8 cellular contexts compared by ENCODE assay signal in the genomic region with DNA sequence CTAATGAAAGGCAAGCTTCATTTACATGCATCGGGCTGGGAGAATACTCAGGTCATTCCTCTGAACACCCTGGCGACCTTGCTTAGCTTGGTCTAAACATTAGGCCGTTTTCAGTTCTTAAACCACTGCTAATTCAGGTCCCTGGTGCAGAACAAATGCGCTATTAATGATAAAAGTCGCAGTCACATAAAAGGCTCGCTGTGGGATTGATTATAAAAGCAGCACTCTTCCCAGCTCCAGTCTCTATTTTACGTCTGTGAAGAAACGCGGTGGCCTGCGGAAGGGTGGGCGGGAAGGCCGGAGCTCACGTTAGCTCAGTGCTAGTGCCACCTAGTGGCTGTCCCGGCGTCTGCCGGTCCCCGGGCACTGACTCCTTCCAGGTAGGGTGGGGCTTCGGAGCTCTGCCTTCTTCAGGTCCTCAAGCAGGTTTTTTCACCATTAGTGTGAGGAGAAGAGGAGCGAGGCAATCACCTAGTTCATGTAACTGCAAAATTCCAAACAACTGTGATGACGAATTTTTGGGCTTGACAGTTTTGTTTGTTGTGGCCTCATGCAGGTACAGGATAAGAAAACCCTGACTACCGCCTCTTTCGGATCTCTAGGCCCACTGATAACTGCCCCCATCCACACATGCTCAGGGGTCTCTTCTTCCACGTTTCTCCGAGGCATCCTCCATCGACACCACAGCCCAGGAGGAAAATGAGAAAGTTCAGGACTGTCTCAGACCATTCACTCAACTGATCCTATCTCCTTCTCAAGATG.
A peak's percentile ranks its signal among the peaks of the same experiment; 100 is the strongest.
DNase-seq lines count a peak whose midpoint lies in the region; ATAC-seq and TF ChIP-seq lines count a peak whose summit lies in the region.

No MANE protein-coding gene starts in this region.

- POLR2A ChIA-PET in GM10248 (lab: Yijun Ruan, JAX): no interaction called here
- POLR2A ChIA-PET in naive thymus-derived CD4-positive, alpha-beta T cell (lab: Charles Lee): no interaction called here

- TF ChIP-seq POLR2A in esophagus squamous epithelium (IDR thresholded peaks at IDR 0.05): no peak

- peaks cover 0 to 27% (median 13%) of the 10 kb centered on the region in 11 donors for H3K9me3 Mint-ChIP-seq in naive thymus-derived CD4-positive, alpha-beta T cell
- no peaks in the 10 kb centered on the region for H3K9me3 Mint-ChIP-seq in stimulated activated effector memory CD8-positive, alpha-beta T cell treated with anti-CD3 and anti-CD28 coated beads, Interleukin-12 subunit alpha, Interleukin-12 subunit beta, amount 100 ng/mL, for 72 hours

- CTCF ChIA-PET in GM10248 (lab: Yijun Ruan, JAX): interaction anchor here (0.6 to 10.3 kb wide), 51 partner anchors 8 to 606 kb away, joined by 3 to 88 read pairs (median 4); a partner anchor contains a TSS
- CTCF ChIA-PET in naive thymus-derived CD4-positive, alpha-beta T cell (lab: Charles Lee): interaction anchor here (0.5 to 1.8 kb wide), 8 partner anchors 8 to 680 kb away, joined by 3 to 10 read pairs (median 4); no protein-coding TSS in a partner anchor

- H3K27ac Mint-ChIP-seq in naive thymus-derived CD4-positive, alpha-beta T cell: no peak overlapping the region
- H3K27ac Mint-ChIP-seq in stimulated activated effector memory CD8-positive, alpha-beta T cell treated with anti-CD3 and anti-CD28 coated beads, Interleukin-12 subunit alpha, Interleukin-12 subunit beta, amount 100 ng/mL, for 72 hours: peak overlapping the region; percentile 32

- H3K27me3 ChIP-seq in OCI-LY3 (ENCODE audit: low read depth, low read length): no peaks in the 10 kb centered on the region
- peaks cover 0 to 42% (median 0%) of the 10 kb centered on the region in 4 donors for H3K27me3 ChIP-seq in esophagus squamous epithelium
- no peaks in the 10 kb centered on the region for H3K27me3 ChIP-seq in naive thymus-derived CD4-positive, alpha-beta T cell (ENCODE audit: control insufficient read depth in 2 of 2, insufficient read depth in 2 of 2, low read length in 2 of 2)

- peak overlapping the region in 4 of 10 donors; percentile 41 to 67 (median 44) for H3K4me3 Mint-ChIP-seq in naive thymus-derived CD4-positive, alpha-beta T cell
- H3K4me3 Mint-ChIP-seq in stimulated activated effector memory CD8-positive, alpha-beta T cell treated with anti-CD3 and anti-CD28 coated beads, Interleukin-12 subunit alpha, Interleukin-12 subunit beta, amount 100 ng/mL, for 72 hours: no peak overlapping the region

- peaks cover 0 to 17% (median 7%) of the 10 kb centered on the region in 7 donors for H3K4me1 Mint-ChIP-seq in naive thymus-derived CD4-positive, alpha-beta T cell
- H3K4me1 Mint-ChIP-seq in stimulated activated effector memory CD8-positive, alpha-beta T cell treated with anti-CD3 and anti-CD28 coated beads, Interleukin-12 subunit alpha, Interleukin-12 subunit beta, amount 100 ng/mL, for 72 hours: peaks cover 7% of the 10 kb centered on the region

- peak overlapping the region; percentile 26; the same call in 1 of the 2 replicates for H3K9ac ChIP-seq in OCI-LY3 (ENCODE audit: low read length)

- ATAC-seq in HG03280 (IDR thresholded peaks at IDR 0.05; ENCODE audit: unreplicated experiment) (peak; percentile 72), HG02884 (IDR thresholded peaks at IDR 0.05; ENCODE audit: unreplicated experiment) (no peak)
- peak; percentile 84 for ATAC-seq in naive thymus-derived CD4-positive, alpha-beta T cell
- peak; percentile 88 for ATAC-seq in stimulated activated effector memory CD8-positive, alpha-beta T cell treated with anti-CD3 and anti-CD28 coated beads, Interleukin-12 subunit alpha, Interleukin-12 subunit beta, amount 100 ng/mL, for 72 hours

- H3K79me2 ChIP-seq in OCI-LY3 (ENCODE audit: low read length): no peaks in the 10 kb centered on the region

- peaks cover 0 to 14% (median 3%) of the 10 kb centered on the region in 5 donors for H3K36me3 Mint-ChIP-seq in naive thymus-derived CD4-positive, alpha-beta T cell
- no peaks in the 10 kb centered on the region for H3K36me3 Mint-ChIP-seq in stimulated activated effector memory CD8-positive, alpha-beta T cell treated with anti-CD3 and anti-CD28 coated beads, Interleukin-12 subunit alpha, Interleukin-12 subunit beta, amount 100 ng/mL, for 72 hours

- peak overlapping the region; percentile 76 for H2AFZ ChIP-seq in OCI-LY3 (ENCODE audit: low read depth, low read length)

- intact Hi-C loops in esophagus squamous epithelium (cut with DNase I): no loop called here
- intact Hi-C loops in naive thymus-derived CD4-positive, alpha-beta T cell (cut with micrococcal nuclease): loop anchor here (1.0 kb wide), 2 partner anchors 150 to 173 kb away; no protein-coding TSS in a partner anchor

- H3K36me3 ChIP-seq in OCI-LY3 (replicated peaks; ENCODE audit: low read depth, low read length) (peaks cover 5% of the 10 kb centered on the region), esophagus squamous epithelium (no peaks in the 10 kb centered on the region)
- H3K36me3 ChIP-seq in naive thymus-derived CD4-positive, alpha-beta T cell (ENCODE audit: control insufficient read depth in 2 of 3, insufficient read depth in 3 of 3, low read length in 3 of 3): no peaks in the 10 kb centered on the region

- peak; percentile 76 for DNase-seq in GM10248 (ENCODE audit: extremely low spot score)
- peak; percentile 62 for DNase-seq in activated T-cell treated with anti-CD3 and anti-CD28 coated beads, Interleukin-2, amount 50 U/mL, for 1 hour
- DNase-seq in esophagus squamous epithelium (lab: John Stamatoyannopoulos, UW): no peak
- DNase-seq in naive thymus-derived CD4-positive, alpha-beta T cell: peak in 8 of 9 donors; percentile 23 to 70 (median 30)
- peak; percentile 68 to 82 for DNase-seq in stimulated activated effector memory CD8-positive, alpha-beta T cell treated with anti-CD3 and anti-CD28 coated beads, Interleukin-12 subunit alpha, Interleukin-12 subunit beta, amount 100 ng/mL, for 72 hours (ENCODE audit: low spot score in 2 of 2)

- peaks cover 56% of the 10 kb centered on the region for H3K4me1 ChIP-seq in OCI-LY3 (ENCODE audit: low read length)
- H3K4me1 ChIP-seq in esophagus squamous epithelium: peaks cover 0 to 15% (median 0%) of the 10 kb centered on the region in 3 donors
- no peaks in the 10 kb centered on the region for H3K4me1 ChIP-seq in naive thymus-derived CD4-positive, alpha-beta T cell (ENCODE audit: control insufficient read depth in 2 of 2, insufficient read depth in 2 of 2, low read length in 2 of 2)

- H3K9me3 ChIP-seq in OCI-LY3 (ENCODE audit: insufficient read depth, low read length): peaks cover 10% of the 10 kb centered on the region
- H3K9me3 ChIP-seq in esophagus squamous epithelium: peaks cover 0 to 5% (median 0%) of the 10 kb centered on the region in 3 donors
- peaks cover 0 to 8% (median 0%) of the 10 kb centered on the region in 3 experiments for H3K9me3 ChIP-seq in naive thymus-derived CD4-positive, alpha-beta T cell (ENCODE audit: control insufficient read depth in 2 of 3, low read length in 3 of 3)

- WGBS in esophagus squamous epithelium, 2 donors: 16 to 17% methylated on average over 18 to 25 of the region's 25 CpGs

- peak overlapping the region; percentile 59 for H3K4me3 ChIP-seq in OCI-LY3 (ENCODE audit: low read length)
- H3K4me3 ChIP-seq in esophagus squamous epithelium: peak overlapping the region in 2 of 4 donors; percentile 11 to 56
- no peak overlapping the region for H3K4me3 ChIP-seq in naive thymus-derived CD4-positive, alpha-beta T cell (ENCODE audit: low read length)

- TF ChIP-seq CTCF in GM10248 (IDR thresholded peaks at IDR 0.05; ENCODE audit: control extremely low read depth, extremely low read depth, low read depth, missing control alignments): peak; percentile 89
- peak; percentile 87 for TF ChIP-seq CTCF in OCI-LY3 (IDR thresholded peaks at IDR 0.05; ENCODE audit: low read depth, low read length)
- peak; percentile 72 to 91 (median 76) for TF ChIP-seq CTCF in esophagus squamous epithelium (IDR thresholded peaks at IDR 0.05)

- peak overlapping the region; percentile 62 for H3K4me2 ChIP-seq in OCI-LY3 (ENCODE audit: low read length)

- H4K20me1 ChIP-seq in OCI-LY3 (ENCODE audit: insufficient read depth, low read length): no peaks in the 10 kb centered on the region

- peaks cover 23 to 40% (median 31%) of the 10 kb centered on the region in 5 donors for H3K27me3 Mint-ChIP-seq in naive thymus-derived CD4-positive, alpha-beta T cell

- H3K27ac ChIP-seq in OCI-LY3 (ENCODE audit: low read length) (no peak overlapping the region), esophagus squamous epithelium (no peak overlapping the region)
- H3K27ac ChIP-seq in naive thymus-derived CD4-positive, alpha-beta T cell (ENCODE audit: low read depth, low read length): no peak overlapping the region
